8 cellular contexts compared by ENCODE assay signal in the genomic region with DNA sequence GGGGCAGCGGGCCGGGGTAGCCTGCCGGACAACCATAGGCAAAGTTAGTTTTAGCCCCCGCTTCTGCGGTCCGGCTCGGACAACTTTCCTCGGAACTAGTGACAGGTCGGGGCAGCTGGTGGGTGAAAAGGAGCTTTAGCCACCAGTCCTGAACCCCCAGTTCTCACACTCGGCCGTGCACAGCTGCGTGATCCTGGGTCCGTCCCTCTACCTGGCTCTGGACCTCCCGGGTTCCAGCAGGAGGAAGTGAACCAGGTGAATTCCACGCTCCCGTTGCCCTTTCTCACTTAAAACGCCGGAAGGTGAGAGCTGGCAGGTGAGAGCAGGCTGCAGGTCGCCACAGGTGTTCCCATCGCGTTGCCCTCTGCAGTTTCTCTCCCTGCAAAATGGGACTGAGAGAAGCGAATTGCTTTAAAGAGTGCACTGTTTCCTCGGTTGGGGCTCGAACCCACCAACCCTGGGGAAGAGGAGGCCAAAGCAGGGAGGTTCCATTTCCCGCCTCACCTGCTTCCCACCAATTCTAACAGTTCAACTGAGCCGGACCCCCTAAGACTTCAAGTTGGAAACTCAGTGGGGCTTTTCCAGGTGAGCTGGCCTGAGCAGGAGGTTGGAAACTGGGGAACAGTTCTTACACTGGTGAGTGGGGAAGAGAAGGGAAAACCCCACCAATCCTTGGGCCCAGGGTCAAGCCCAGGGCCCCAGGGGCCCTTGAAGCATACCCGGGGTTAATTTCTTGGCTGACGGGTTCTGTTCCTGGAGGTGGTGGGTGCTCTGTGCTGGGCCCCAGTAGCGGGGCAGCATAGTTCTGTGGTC. TPM values are rescaled to one million over a fixed set of nuclear protein-coding genes. Genes with fewer than 3 reads are reported as not detected.
DNase-seq lines count a peak whose midpoint lies in the region; ATAC-seq and TF ChIP-seq lines count a peak whose summit lies in the region.

No MANE protein-coding gene starts in this region.

- no peak for ATAC-seq in GM21723 (IDR thresholded peaks at IDR 0.05; ENCODE audit: unreplicated experiment)
- no peak for ATAC-seq in GM18502 (IDR thresholded peaks at IDR 0.05; ENCODE audit: poor library complexity, unreplicated experiment)
- ATAC-seq in HG03139 (IDR thresholded peaks at IDR 0.05; ENCODE audit: unreplicated experiment) = no peak

- H3K4me3 ChIP-seq in iPS-11a (ENCODE audit: low read depth, low read length) = peak overlapping the region; percentile 53
- H3K4me3 ChIP-seq in subcutaneous abdominal adipose tissue (ENCODE audit: low read depth in 1 of 5, low read length in 5 of 5) = peak overlapping the region; percentile 58 to 82 (median 76)

- no peaks in the 10 kb centered on the region for H3K9me3 ChIP-seq in subcutaneous abdominal adipose tissue (ENCODE audit: control insufficient read depth in 5 of 5, low read length in 5 of 5)

- H3K27me3 Mint-ChIP-seq in activated CD4-positive, alpha-beta T cell treated with anti-CD3 and anti-CD28 coated beads, Interleukin-2, amount 10 ng/mL, durations not matched to agents 24 days and 14 days = no peaks in the 10 kb centered on the region

- peaks cover 16 to 66% (median 53%) of the 10 kb centered on the region in 5 donors for H3K4me1 ChIP-seq in subcutaneous abdominal adipose tissue (ENCODE audit: control insufficient read depth in 5 of 5, insufficient read depth in 5 of 5, low read length in 5 of 5)

- peaks cover 53% of the 10 kb centered on the region for H3K4me1 Mint-ChIP-seq in activated CD4-positive, alpha-beta T cell treated with anti-CD3 and anti-CD28 coated beads, Interleukin-2, amount 10 ng/mL, durations not matched to agents 24 days and 14 days

- TF ChIP-seq CTCF in VCaP (conservative IDR thresholded peaks at IDR 0.05) = no peak

- peak overlapping the region; percentile 94 for H3K27ac ChIP-seq in VCaP
- H3K27ac ChIP-seq in subcutaneous abdominal adipose tissue (ENCODE audit: low read depth, low read length) = no peak overlapping the region

- peak overlapping the region; percentile 51 to 82 (median 73) for H3K9ac ChIP-seq in subcutaneous abdominal adipose tissue (ENCODE audit: low read length in 5 of 5)

- intact Hi-C loops in activated CD4-positive, alpha-beta T cell treated with anti-CD3 and anti-CD28 coated beads, Interleukin-2, amount 10 ng/mL, durations not matched to agents 24 days and 14 days (cut with micrococcal nuclease) = loop anchor here (1.0 to 10.0 kb wide), 8 partner anchors 8 to 1559 kb away; partner anchors contain the start of genes CRY2, PHF21A, SLC35C1 and TSPAN18

- no peaks in the 10 kb centered on the region for H3K27me3 ChIP-seq in subcutaneous abdominal adipose tissue (ENCODE audit: control insufficient read depth in 5 of 5, insufficient read depth in 4 of 5, low read length in 5 of 5)

- H3K36me3 ChIP-seq in subcutaneous abdominal adipose tissue (ENCODE audit: control insufficient read depth in 5 of 5, insufficient read depth in 5 of 5, low read length in 5 of 5) = no peaks in the 10 kb centered on the region

- H3K4me3 Mint-ChIP-seq in activated CD4-positive, alpha-beta T cell treated with anti-CD3 and anti-CD28 coated beads, Interleukin-2, amount 10 ng/mL, durations not matched to agents 24 days and 14 days = peak overlapping the region; percentile 90

- no peaks in the 10 kb centered on the region for H3K9me3 Mint-ChIP-seq in activated CD4-positive, alpha-beta T cell treated with anti-CD3 and anti-CD28 coated beads, Interleukin-2, amount 10 ng/mL, durations not matched to agents 24 days and 14 days

- H3K36me3 Mint-ChIP-seq in activated CD4-positive, alpha-beta T cell treated with anti-CD3 and anti-CD28 coated beads, Interleukin-2, amount 10 ng/mL, durations not matched to agents 24 days and 14 days (ENCODE audit: low read depth) = peaks cover 46% of the 10 kb centered on the region

- peak overlapping the region; percentile 88 for H3K27ac Mint-ChIP-seq in activated CD4-positive, alpha-beta T cell treated with anti-CD3 and anti-CD28 coated beads, Interleukin-2, amount 10 ng/mL, durations not matched to agents 24 days and 14 days

- peak; percentile 65 for DNase-seq in activated CD4-positive, alpha-beta T cell treated with anti-CD3 and anti-CD28 coated beads, Interleukin-2, amount 10 ng/mL, durations not matched to agents 24 days and 14 days
- no peak for DNase-seq in activated CD4-positive, alpha-beta T cell treated with anti-CD3 and anti-CD28 coated beads for 4 hours

RNA-seq across cellular contexts. Expression of gene CD82, which starts 0.5 kb away (rescaled TPM):
- total RNA-seq in activated CD4-positive, alpha-beta T cell treated with anti-CD3 and anti-CD28 coated beads, Interleukin-2, amount 10 ng/mL, durations not matched to agents 24 days and 14 days = 448 and 469 TPM in 2 replicates
